ENCODE assay signal across 8 cellular contexts in genomic region chr1:42944207-42944928, GRCh38. TPM values are rescaled to one million over a fixed set of nuclear protein-coding genes. Genes with fewer than 3 reads are reported as not detected.
DNase-seq lines count a peak whose midpoint lies in the region; ATAC-seq and TF ChIP-seq lines count a peak whose summit lies in the region.

No MANE protein-coding gene starts in this region.

- H3K27ac ChIP-seq in BLaER1 treated with 17β-estradiol and CSF1 and Interleukin-3, amounts not matched to agents 10 nM and 100 nM, result peak overlapping the region; percentile 34 to 72 (median 62); a peak in 21 of 22 replicates
- H3K27ac ChIP-seq in breast epithelium, result peak overlapping the region; percentile 90

- H3K27ac Mint-ChIP-seq in naive B cell, result peak overlapping the region; percentile 85 to 96 (median 92)

- H3K9me3 Mint-ChIP-seq in naive B cell, result no peaks in the 10 kb centered on the region

- peak overlapping the region in 5 of 10 experiments; percentile 1 to 8 (median 4); a peak in 7 of 20 replicates for H3K4me3 ChIP-seq in BLaER1 treated with 17β-estradiol and CSF1 and Interleukin-3, amounts not matched to agents 10 nM and 100 nM
- H3K4me3 ChIP-seq in breast epithelium, result no peak overlapping the region
- no peak overlapping the region for H3K4me3 ChIP-seq in MG63

- no peak for TF ChIP-seq POLR2A in breast epithelium (IDR thresholded peaks at IDR 0.05)

- H3K36me3 ChIP-seq in BLaER1 treated with 17β-estradiol and CSF1 and Interleukin-3, amounts not matched to agents 10 nM and 100 nM, result peaks cover 24 to 70% (median 60%) of the 10 kb centered on the region in 11 experiments
- no peaks in the 10 kb centered on the region for H3K36me3 ChIP-seq in breast epithelium
- peaks cover 42% of the 10 kb centered on the region for H3K36me3 ChIP-seq in MG63

- H3K27me3 Mint-ChIP-seq in naive B cell, result no peaks in the 10 kb centered on the region

- H4K20me1 ChIP-seq in BLaER1 treated with 17β-estradiol and CSF1 and Interleukin-3, amounts not matched to agents 10 nM and 100 nM, result peaks cover 22 to 100% (median 88%) of the 10 kb centered on the region in 11 experiments; a peak in 21 of 22 replicates

- peaks cover 78 to 98% (median 97%) of the 10 kb centered on the region in 3 donors for H3K4me1 Mint-ChIP-seq in naive B cell

- H3K27me3 ChIP-seq in BLaER1 treated with 17β-estradiol and CSF1 and Interleukin-3, amounts not matched to agents 10 nM and 100 nM, result no peaks in the 10 kb centered on the region
- H3K27me3 ChIP-seq in breast epithelium (no peaks in the 10 kb centered on the region), MG63 (no peaks in the 10 kb centered on the region)

- no peaks in the 10 kb centered on the region for H3K9me3 ChIP-seq in BLaER1 treated with 17β-estradiol and CSF1 and Interleukin-3, amounts not matched to agents 10 nM and 100 nM (replicated peaks in 1 of 11)
- no peaks in the 10 kb centered on the region for H3K9me3 ChIP-seq in breast epithelium
- no peaks in the 10 kb centered on the region for H3K9me3 ChIP-seq in MG63

- H3K4me1 ChIP-seq in BLaER1 treated with 17β-estradiol and CSF1 and Interleukin-3, amounts not matched to agents 10 nM and 100 nM, result peaks cover 88 to 100% (median 98%) of the 10 kb centered on the region in 10 experiments
- H3K4me1 ChIP-seq in breast epithelium, result peaks cover 18 to 66% of the 10 kb centered on the region in 2 donors

- H3K36me3 Mint-ChIP-seq in naive B cell, result peaks cover 5 to 31% of the 10 kb centered on the region in 2 donors

- intact Hi-C loops in breast epithelium (cut with DNase I; ENCODE audit: low total_unique reads), result no loop called here

- peak overlapping the region; percentile 63 to 87 (median 84) for H3K4me3 Mint-ChIP-seq in naive B cell

- TF ChIP-seq CTCF in breast epithelium (IDR thresholded peaks at IDR 0.05), result no peak

- peak; percentile 53 to 60 for DNase-seq in NOMO-1 (lab: John Stamatoyannopoulos, UW; ENCODE audit: unreplicated experiment in 2 of 2)
- DNase-seq in breast epithelium (ENCODE audit: low spot score in 2 of 2), result no peak
- DNase-seq in naive B cell, result no peak
- DNase-seq in globus pallidus (ENCODE audit: low spot score), result no peak
- no peak for DNase-seq in MG63
- no peak for DNase-seq in iPS-NIHi7 (ENCODE audit: extremely low spot score)

- peak overlapping the region; percentile 25 to 64 (median 57); a peak in 21 of 22 replicates for H3K9ac ChIP-seq in BLaER1 treated with 17β-estradiol and CSF1 and Interleukin-3, amounts not matched to agents 10 nM and 100 nM

- peak; percentile 70 to 76 for ATAC-seq in naive B cell (ENCODE audit: low read depth in 2 of 2)
- no peak for ATAC-seq in GM19035 (IDR thresholded peaks at IDR 0.05; ENCODE audit: unreplicated experiment)

- H3K4me2 ChIP-seq in BLaER1 treated with 17β-estradiol and CSF1 and Interleukin-3, amounts not matched to agents 10 nM and 100 nM, result peak overlapping the region; percentile 88 to 99 (median 90)

RNA-seq across cellular contexts. Expression of gene SLC2A1, which starts 14.3 kb away (rescaled TPM):
- total RNA-seq in breast epithelium, result 10 to 100 TPM; 29.5 to 78.9 (median 42.1) TPM
- 100 to 1,000 TPM in 1 of 6 donors, 10 to 100 TPM in 5; 58.4 to 125 (median 89.7) TPM for polyA plus RNA-seq in naive B cell (ENCODE audit: low read depth in 6 of 6)
- total RNA-seq in MG63 (2014; rRNA removed; shearing (Covaris generic); ENCODE audit: low replicate concordance), result 70.3 and 127 TPM in 2 replicates

Comparison
In these comparisons a context has a peak if more than half of its experiments do, and no peak if none do; other contexts are left out.
1. DNase-seq: peak in NOMO-1 (2 of 2); none in breast epithelium (0 of 2), naive B cell (single experiment), globus pallidus (single experiment), MG63 (single experiment) and iPS-NIHi7 (single experiment).